Comparison of ENCODE assay signal across 9 cellular contexts in the genomic region with DNA sequence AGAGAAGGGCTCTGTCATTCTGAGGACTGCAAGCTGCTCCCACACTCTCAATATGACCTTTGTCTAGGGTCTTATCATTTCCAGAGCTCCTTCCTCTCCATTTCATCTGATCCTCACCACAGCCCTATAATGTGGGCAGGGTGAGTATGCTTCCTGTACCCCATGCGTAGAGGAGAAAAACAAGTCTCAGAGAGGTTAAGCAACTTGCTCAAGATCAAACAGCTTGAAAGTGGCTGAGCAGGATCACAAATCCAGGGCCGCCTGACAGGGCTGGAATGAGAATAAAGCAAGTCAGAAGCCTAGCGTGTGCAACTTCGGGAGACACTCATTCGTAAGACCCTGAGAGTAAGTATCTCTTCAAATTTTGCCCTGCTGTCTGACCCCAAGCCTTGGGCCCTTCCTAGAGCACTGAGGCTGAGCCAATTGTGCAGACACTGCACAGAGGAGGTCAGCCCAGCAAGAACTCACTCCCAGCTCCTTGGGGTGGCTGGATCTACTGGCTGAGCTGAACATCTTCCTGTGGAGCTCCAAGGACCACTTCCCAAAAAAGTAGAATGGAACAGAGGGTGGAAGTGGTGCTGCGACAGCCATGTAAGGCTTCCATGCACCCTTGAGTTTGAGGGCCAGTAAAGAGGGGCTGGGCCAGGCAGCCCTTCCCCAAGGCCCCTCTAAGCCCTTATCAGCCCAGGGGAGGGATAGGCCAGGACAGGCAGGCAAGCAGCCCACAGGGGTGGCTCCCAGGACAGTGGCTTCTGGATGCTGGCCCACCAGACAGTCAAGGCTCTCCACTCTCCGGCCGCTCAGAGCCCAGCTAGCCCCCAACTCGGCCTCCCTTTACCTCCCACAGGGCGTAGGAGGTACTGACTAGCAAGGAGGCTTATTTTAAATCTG. TPM values are rescaled to one million over a fixed set of nuclear protein-coding genes. Genes with fewer than 3 reads are reported as not detected.
DNase-seq lines count a peak whose midpoint lies in the region; ATAC-seq and TF ChIP-seq lines count a peak whose summit lies in the region.
"Had no signal": no experiment of that assay in that cellular context is flagged by ENCODE, and none has a peak within 500 bp of the region (broad histone marks: within the 10 kb centered on the region; RNA-seq: fewer than 3 reads in every experiment).

No MANE protein-coding gene starts in this region.

- no peak for TF ChIP-seq POLR2A in gastrocnemius medialis (IDR thresholded peaks at IDR 0.05)

- H3K36me3 ChIP-seq in gastrocnemius medialis = peaks cover 0 to 2% of the 10 kb centered on the region in 2 donors

- H3K4me1 ChIP-seq in gastrocnemius medialis = peaks cover 23 to 43% of the 10 kb centered on the region in 2 donors

- DNase-seq in activated T-cell treated with anti-CD3 and anti-CD28 coated beads, Interleukin-2, amount 50 U/mL, for 1 hour = peak; percentile 49
- DNase-seq in activated T-cell treated with anti-CD3 and anti-CD28 coated beads for 4 hours = no peak
- peak; percentile 65 for DNase-seq in activated naive CD4-positive, alpha-beta T cell treated with Interleukin-2 at 50 U/mL for 16 hours
- peak; percentile 82 for DNase-seq in mesenteric fat pad (ENCODE audit: low spot score)
- peak; percentile 64 for DNase-seq in type B pancreatic cell (ENCODE audit: extremely low spot score, unreplicated experiment)
- no peak for DNase-seq in gastrocnemius medialis
- no peak for DNase-seq in NCI-H2081 (lab: John Stamatoyannopoulos, UW)
- DNase-seq in nucleus accumbens (lab: John Stamatoyannopoulos, UW) = no peak

- TF ChIP-seq CTCF in type B pancreatic cell (conservative IDR thresholded peaks at IDR 0.05) = peak; percentile 48
- TF ChIP-seq CTCF in gastrocnemius medialis (IDR thresholded peaks at IDR 0.05 in 4 of 5, conservative IDR thresholded peaks at IDR 0.05 in 1 of 5) = no peak

- H3K4me1 Mint-ChIP-seq in type B pancreatic cell (ENCODE audit: unreplicated experiment) = peaks cover 57% of the 10 kb centered on the region

- peaks cover 9% of the 10 kb centered on the region for H3K36me3 Mint-ChIP-seq in type B pancreatic cell

- H3K9me3 ChIP-seq in gastrocnemius medialis = no peaks in the 10 kb centered on the region

- no peaks in the 10 kb centered on the region for H3K27me3 ChIP-seq in gastrocnemius medialis

- H3K4me3 Mint-ChIP-seq in type B pancreatic cell = no peak overlapping the region

- intact Hi-C loops in gastrocnemius medialis (cut with DNase I; ENCODE audit: low total_unique reads) = no loop called here

- H3K27me3 Mint-ChIP-seq in type B pancreatic cell = peaks cover 11% of the 10 kb centered on the region

- no peak overlapping the region for H3K27ac Mint-ChIP-seq in type B pancreatic cell

- H3K9me3 Mint-ChIP-seq in type B pancreatic cell = peaks cover 3% of the 10 kb centered on the region

- no peak for ATAC-seq in gastrocnemius medialis

- H3K27ac ChIP-seq in gastrocnemius medialis = peak overlapping the region in 1 of 4 donors; percentile 12
- H3K27ac ChIP-seq: KMS-11 had no signal

- H3K4me3 ChIP-seq in gastrocnemius medialis = no peak overlapping the region

- in situ Hi-C loops in gastrocnemius medialis (cut with MboI; ENCODE audit: low sequenced_read_pairs in 4 of 4) = loop anchor here in 1 of 4 donors (25.0 kb wide), 1 partner anchor 245 kb away; no protein-coding TSS in a partner anchor

RNA-seq across cellular contexts. Expression of a gene that starts 10.5 kb away (rescaled TPM):
- total RNA-seq in mesenteric fat pad = 477 TPM
- 457 and 564 TPM in 2 replicates for total RNA-seq in type B pancreatic cell (ENCODE audit: low replicate concordance)
- 100 to 1,000 TPM in 3 of 4 donors, 10 to 100 TPM in 1; 60.2 to 196 (median 125) TPM for total RNA-seq in gastrocnemius medialis

Comparison
In these comparisons a context has a peak if more than half of its experiments do, and no peak if none do; other contexts are left out.
1. DNase-seq: peak in activated T-cell treated with anti-CD3 and anti-CD28 coated beads, Interleukin-2, amount 50 U/mL, for 1 hour (single experiment), activated naive CD4-positive, alpha-beta T cell treated with Interleukin-2 at 50 U/mL for 16 hours (single experiment), mesenteric fat pad (single experiment) and type B pancreatic cell (single experiment); none in activated T-cell treated with anti-CD3 and anti-CD28 coated beads for 4 hours (single experiment), gastrocnemius medialis (0 of 2), NCI-H2081 (0 of 2) and nucleus accumbens (0 of 56).